Comparison of ENCODE assay signal across 1 cellular context in genomic region chr17:78241277-78242023, GRCh38.
A peak's percentile ranks its signal among the peaks of the same experiment; 100 is the strongest.
TF ChIP-seq lines count a peak whose summit lies in the region.

No MANE protein-coding gene starts in this region.

TF ChIP-seq in GM12878, 131 proteins besides CTCF, POLR2A, EP300 and RAD21 (continued from another document):
- TF ChIP-seq PKNOX1 (IDR thresholded peaks at IDR 0.05) (peak; percentile 47; the same call in 1 of the 2 replicates), FOXK2 (IDR thresholded peaks at IDR 0.05) (no peak), FOS (IDR thresholded peaks at IDR 0.05; ENCODE audit: borderline replicate concordance, extremely low read depth, insufficient read length) (peak; percentile 45), BCL3 (IDR thresholded peaks at IDR 0.05; ENCODE audit: borderline replicate concordance, insufficient read depth, low read depth, low read length, poor library complexity, severe bottlenecking) (no peak), ZNF384 (IDR thresholded peaks at IDR 0.05; ENCODE audit: borderline replicate concordance, low read depth, low read length) (no peak), PBX3 (IDR thresholded peaks at IDR 0.05; ENCODE audit: insufficient replicate concordance, low read depth, low read length) (peak; percentile 24), TCF3 (IDR thresholded peaks at IDR 0.05; ENCODE audit: borderline replicate concordance, insufficient read depth, low read depth, low read length) (no peak)
TF ChIP-seq in GM12878: peak in this region for 4.
